9 cellular contexts compared by ENCODE assay signal in genomic region chr10:96719205-96719604, GRCh38. TPM values are rescaled to one million over a fixed set of nuclear protein-coding genes. Genes with fewer than 3 reads are reported as not detected.
DNase-seq lines count a peak whose midpoint lies in the region; ATAC-seq, FAIRE-seq and TF ChIP-seq lines count a peak whose summit lies in the region.
"Had no signal": no experiment of that assay in that cellular context is flagged by ENCODE, and none has a peak within 500 bp of the region (broad histone marks: within the 10 kb centered on the region; RNA-seq: fewer than 3 reads in every experiment).

No MANE protein-coding gene starts in this region.

- no peaks in the 10 kb centered on the region for H3K9me2 ChIP-seq in Karpas-422 (replicated peaks; ENCODE audit: insufficient read depth, low read length)

- H3K36me3 Mint-ChIP-seq in brain: no peaks in the 10 kb centered on the region

- H3K79me2 ChIP-seq in Karpas-422 (ENCODE audit: low read length) (peaks cover 58% of the 10 kb centered on the region), osteoblast (ENCODE audit: insufficient read depth, low read length) (no peaks in the 10 kb centered on the region)

- TF ChIP-seq CTCF in GM10266 (IDR thresholded peaks at IDR 0.05; ENCODE audit: control insufficient read depth, insufficient read depth, low read depth, missing control alignments): peak; percentile 38
- TF ChIP-seq CTCF in brain (conservative IDR thresholded peaks at IDR 0.05): no peak
- no peak for TF ChIP-seq CTCF in pancreas (IDR thresholded peaks at IDR 0.05)
- TF ChIP-seq CTCF in left lung (IDR thresholded peaks at IDR 0.05): no peak
- TF ChIP-seq CTCF in osteoblast (IDR thresholded peaks at IDR 0.05; ENCODE audit: extremely low read depth, low read depth, low read length): no peak

- no peak overlapping the region for H2AFZ ChIP-seq in Karpas-422 (ENCODE audit: low read length)
- H2AFZ ChIP-seq in osteoblast (ENCODE audit: low read length): no peak overlapping the region
- H2AFZ ChIP-seq: PC-9 had no signal

- peak overlapping the region; percentile 84 to 87 (median 87) for H3K4me3 Mint-ChIP-seq in brain

- ATAC-seq in pancreas (peak; percentile 27 to 57 (median 40)), left lung (no peak), HG02798 (IDR thresholded peaks at IDR 0.05; ENCODE audit: poor library complexity, unreplicated experiment) (no peak), GM21619 (IDR thresholded peaks at IDR 0.05; ENCODE audit: unreplicated experiment) (no peak)

- H4K20me1 ChIP-seq in Karpas-422 (ENCODE audit: insufficient read depth, low read depth, low read length): peaks cover 17% of the 10 kb centered on the region; the same call in 1 of the 2 replicates
- H4K20me1 ChIP-seq in osteoblast (ENCODE audit: insufficient read depth, low read length): no peaks in the 10 kb centered on the region

- no peak for FAIRE-seq in pancreas (lab: Jason Lieb, UNC)

- peak overlapping the region; percentile 98 for H3K27ac ChIP-seq in Karpas-422 (ENCODE audit: low read length)
- H3K27ac ChIP-seq in pancreas: peak overlapping the region in 3 of 4 donors; percentile 52 to 89 (median 81)
- peak overlapping the region in 1 of 2 donors; percentile 89 for H3K27ac ChIP-seq in left lung
- H3K27ac ChIP-seq in osteoblast (ENCODE audit: low read depth, low read length): no peak overlapping the region
- H3K27ac ChIP-seq: PC-9 had no signal

- peaks cover 39% of the 10 kb centered on the region for H3K27me3 Mint-ChIP-seq in brain

- H3K4me1 Mint-ChIP-seq in brain: peaks cover 10% of the 10 kb centered on the region

- peak overlapping the region; percentile 97 for H3K9ac ChIP-seq in Karpas-422 (ENCODE audit: low read length)

- WGBS in pancreas, 2 donors: 7 to 13% methylated on average over 1 of the region's 1 CpG

- H3K4me2 ChIP-seq in Karpas-422 (ENCODE audit: low read depth, low read length, poor library complexity, severe bottlenecking) (peak overlapping the region; percentile 82), osteoblast (ENCODE audit: insufficient read depth, low read length) (no peak overlapping the region)
- H3K4me2 ChIP-seq: PC-9 had no signal

- H3K4me3 ChIP-seq in Karpas-422 (ENCODE audit: low read length): peak overlapping the region; percentile 91
- peak overlapping the region; percentile 40 to 72 (median 65) for H3K4me3 ChIP-seq in pancreas
- peak overlapping the region in 1 of 2 donors; percentile 66 for H3K4me3 ChIP-seq in left lung
- H3K4me3 ChIP-seq in osteoblast (ENCODE audit: insufficient read depth, low read length): no peak overlapping the region
- H3K4me3 ChIP-seq: PC-9 had no signal

- H3K4me1 ChIP-seq in Karpas-422 (ENCODE audit: low read length) (peaks cover 47% of the 10 kb centered on the region), pancreas (peaks cover 0 to 25% (median 25%) of the 10 kb centered on the region in 3 donors), left lung (peaks cover 3 to 50% of the 10 kb centered on the region in 2 donors), osteoblast (ENCODE audit: insufficient read depth, low read length) (no peaks in the 10 kb centered on the region)

- H3K36me3 ChIP-seq in Karpas-422 (ENCODE audit: insufficient read depth, low read length): peaks cover 15% of the 10 kb centered on the region
- no peaks in the 10 kb centered on the region for H3K36me3 ChIP-seq in pancreas
- H3K36me3 ChIP-seq in left lung: no peaks in the 10 kb centered on the region
- no peaks in the 10 kb centered on the region for H3K36me3 ChIP-seq in osteoblast (ENCODE audit: insufficient read depth, low read length)

- H3K9me3 ChIP-seq in Karpas-422 (ENCODE audit: low read length): no peaks in the 10 kb centered on the region
- no peaks in the 10 kb centered on the region for H3K9me3 ChIP-seq in pancreas
- no peaks in the 10 kb centered on the region for H3K9me3 ChIP-seq in left lung
- no peaks in the 10 kb centered on the region for H3K9me3 ChIP-seq in osteoblast (ENCODE audit: low read depth, low read length)

- intact Hi-C loops in pancreas (cut with DNase I): loop anchor here in 1 of 3 donors (10.0 kb wide), 1 partner anchor 64 kb away; no protein-coding TSS in a partner anchor
- intact Hi-C loops in left lung (cut with DNase I): no loop called here

- DNase-seq in GM10266 (ENCODE audit: extremely low spot score) (peak; percentile 54), Karpas-422 (no peak), pancreas (no peak), left lung (no peak), osteoblast (ENCODE audit: insufficient read length, low spot score, missing footprints) (no peak)
- DNase-seq: PC-9 had no signal

- H3K9me3 Mint-ChIP-seq in brain: peaks cover 0 to 13% (median 4%) of the 10 kb centered on the region in 5 experiments

- H3K27me3 ChIP-seq in Karpas-422 (ENCODE audit: low read length) (no peaks in the 10 kb centered on the region), pancreas (no peaks in the 10 kb centered on the region), left lung (peaks cover 0 to 18% of the 10 kb centered on the region in 2 donors), osteoblast (ENCODE audit: insufficient read depth, low read length) (peaks cover 30% of the 10 kb centered on the region)

- no peak overlapping the region for H3K27ac Mint-ChIP-seq in brain

RNA-seq across cellular contexts. Expression of gene PIK3AP1, which starts 1.1 kb away (rescaled TPM):
- total RNA-seq in Karpas-422 (2014; rRNA removed; shearing (Covaris generic); ENCODE audit: low replicate concordance): 131 and 162 TPM in 2 replicates
- polyA plus RNA-seq in brain (ENCODE audit: insufficient read depth, low read depth, low replicate concordance) (3.4 TPM), pancreas (10 to 100 TPM; 15.7 to 16.2 TPM)
- total RNA-seq in pancreas (10 to 100 TPM; 15.0 to 71.0 (median 32.0) TPM), left lung (10 to 100 TPM; 19.2 to 91.3 TPM), osteoblast (0.36 and 0.88 TPM in 2 replicates)

Comparison
In these comparisons a context has a peak if more than half of its experiments do, and no peak if none do; other contexts are left out.
1. ATAC-seq: peak in pancreas (4 of 4); none in left lung (single experiment), HG02798 (single experiment) and GM21619 (single experiment).